ENCODE assay signal across 8 cellular contexts in the genomic region with DNA sequence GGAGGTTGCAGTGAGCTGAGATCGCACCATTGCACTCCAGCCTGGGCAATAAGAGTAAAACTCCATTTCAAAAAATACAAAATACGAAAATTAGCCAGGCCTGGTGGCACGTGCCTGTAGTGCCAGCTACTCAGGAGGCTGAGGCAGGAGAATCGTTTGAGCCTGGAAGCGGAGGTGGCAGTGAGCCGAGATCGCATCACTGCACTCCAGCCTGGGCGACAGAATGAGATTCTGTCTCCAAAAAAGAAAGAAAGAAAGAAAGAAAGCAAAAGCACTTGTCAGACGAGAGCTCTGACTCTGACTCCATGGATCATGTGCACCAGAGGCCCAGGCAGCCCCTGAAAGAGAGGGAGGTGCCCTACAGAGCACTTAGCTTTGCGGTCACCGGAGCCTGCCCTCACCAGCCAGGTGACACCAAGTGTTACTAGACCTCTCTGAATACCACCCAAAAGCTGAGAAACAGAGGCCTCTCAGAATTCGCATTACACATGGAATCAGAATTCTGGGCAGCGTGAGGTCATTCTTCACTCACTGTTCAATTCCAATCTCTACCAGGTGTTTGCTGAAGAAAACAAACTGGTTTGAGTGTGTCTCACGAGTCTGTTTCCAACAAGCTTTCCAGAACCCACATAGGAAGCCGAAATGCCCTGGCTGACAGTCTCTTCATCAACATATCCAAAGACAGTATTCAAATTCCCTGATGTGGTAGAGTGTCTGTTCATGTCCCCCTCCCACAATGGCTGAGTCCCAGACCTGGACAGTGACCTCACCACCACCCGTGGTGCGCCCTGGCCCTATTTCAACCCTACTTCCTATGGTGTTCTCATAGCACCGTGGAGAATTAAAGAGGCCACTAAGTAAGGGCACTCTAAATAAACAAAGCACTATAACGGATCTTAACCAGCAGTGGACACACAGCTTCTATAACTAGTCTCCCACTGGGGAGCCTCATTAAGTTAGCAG. TPM values are rescaled to one million over a fixed set of nuclear protein-coding genes. Genes with fewer than 3 reads are reported as not detected.
A peak's percentile ranks its signal among the peaks of the same experiment; 100 is the strongest.
DNase-seq lines count a peak whose midpoint lies in the region; ATAC-seq and TF ChIP-seq lines count a peak whose summit lies in the region.

No MANE protein-coding gene starts in this region.

- peaks cover 26% of the 10 kb centered on the region for H3K4me1 Mint-ChIP-seq in activated CD4-positive, alpha-beta T cell treated with anti-CD3 and anti-CD28 coated beads, Interleukin-2, amount 10 ng/mL, durations not matched to agents 24 days and 14 days
- H3K4me1 Mint-ChIP-seq in T-cell = peaks cover 26 to 40% (median 33%) of the 10 kb centered on the region in 3 donors

- no peak for TF ChIP-seq CTCF in fibroblast of pulmonary artery (IDR thresholded peaks at IDR 0.05; ENCODE audit: low read length, missing control alignments)

- CTCF ChIA-PET in T-cell (lab: Charles Lee) = interaction anchor here in 1 of 2 donors (0.6 kb wide), 1 partner anchor 43 kb away, joined by 3 read pairs; no protein-coding TSS in a partner anchor

- POLR2A ChIA-PET in T-cell (lab: Charles Lee) = no interaction called here

- H3K4me3 ChIP-seq in fibroblast of pulmonary artery (replicated peaks; ENCODE audit: low read depth, low read length) = peak overlapping the region; percentile 99

- peak overlapping the region; percentile 91 for H3K4me3 Mint-ChIP-seq in activated CD4-positive, alpha-beta T cell treated with anti-CD3 and anti-CD28 coated beads, Interleukin-2, amount 10 ng/mL, durations not matched to agents 24 days and 14 days
- H3K4me3 Mint-ChIP-seq in T-cell = peak overlapping the region; percentile 85 to 95 (median 94)

- DNase-seq in activated CD4-positive, alpha-beta T cell treated with anti-CD3 and anti-CD28 coated beads, Interleukin-2, amount 10 ng/mL, durations not matched to agents 24 days and 14 days = peak; percentile 64
- DNase-seq in activated CD4-positive, alpha-beta T cell treated with anti-CD3 and anti-CD28 coated beads for 48 hours = no peak
- DNase-seq in T-cell = no peak
- peak; percentile 11 for DNase-seq in fibroblast of pulmonary artery (ENCODE audit: low read depth)
- peak; percentile 26 for DNase-seq in pons (ENCODE audit: low spot score)
- DNase-seq in NCI-H1092 treated with DMSO at 0.1 percent for 48 hours (lab: John Stamatoyannopoulos, UW) = no peak
- no peak for DNase-seq in NCI-H774 (lab: John Stamatoyannopoulos, UW)

- H3K36me3 Mint-ChIP-seq in activated CD4-positive, alpha-beta T cell treated with anti-CD3 and anti-CD28 coated beads, Interleukin-2, amount 10 ng/mL, durations not matched to agents 24 days and 14 days (ENCODE audit: low read depth) = peaks cover 20% of the 10 kb centered on the region
- H3K36me3 Mint-ChIP-seq in T-cell = peaks cover 11% of the 10 kb centered on the region

- intact Hi-C loops in activated CD4-positive, alpha-beta T cell treated with anti-CD3 and anti-CD28 coated beads, Interleukin-2, amount 10 ng/mL, durations not matched to agents 24 days and 14 days (cut with micrococcal nuclease) = loop anchor here (2.0 to 5.0 kb wide), 3 partner anchors 45 to 233 kb away; partner anchors contain the start of gene COPS3

- peak overlapping the region; percentile 60 for H3K27ac Mint-ChIP-seq in activated CD4-positive, alpha-beta T cell treated with anti-CD3 and anti-CD28 coated beads, Interleukin-2, amount 10 ng/mL, durations not matched to agents 24 days and 14 days
- peak overlapping the region; percentile 98 for H3K27ac Mint-ChIP-seq in T-cell

- H3K9me3 Mint-ChIP-seq in activated CD4-positive, alpha-beta T cell treated with anti-CD3 and anti-CD28 coated beads, Interleukin-2, amount 10 ng/mL, durations not matched to agents 24 days and 14 days = no peaks in the 10 kb centered on the region
- no peaks in the 10 kb centered on the region for H3K9me3 Mint-ChIP-seq in T-cell

- ATAC-seq in T-cell (replicated peaks in 1 of 4) (no peak), HG02623 (IDR thresholded peaks at IDR 0.05; ENCODE audit: unreplicated experiment) (no peak)

- peaks cover 2% of the 10 kb centered on the region for H3K27me3 Mint-ChIP-seq in activated CD4-positive, alpha-beta T cell treated with anti-CD3 and anti-CD28 coated beads, Interleukin-2, amount 10 ng/mL, durations not matched to agents 24 days and 14 days
- H3K27me3 Mint-ChIP-seq in T-cell = no peaks in the 10 kb centered on the region

RNA-seq across cellular contexts. Expression of gene FLCN, which starts 1.5 kb away (rescaled TPM):
- total RNA-seq in activated CD4-positive, alpha-beta T cell treated with anti-CD3 and anti-CD28 coated beads, Interleukin-2, amount 10 ng/mL, durations not matched to agents 24 days and 14 days = 34.1 and 34.7 TPM in 2 replicates
- total RNA-seq in T-cell = 10 to 100 TPM; 37.2 to 84.9 (median 70.8) TPM

RNA-seq across cellular contexts. Expression of gene PLD6, which starts 29.4 kb away (rescaled TPM):
- 17.2 and 17.3 TPM in 2 replicates for total RNA-seq in activated CD4-positive, alpha-beta T cell treated with anti-CD3 and anti-CD28 coated beads, Interleukin-2, amount 10 ng/mL, durations not matched to agents 24 days and 14 days
- 10 to 100 TPM in 4 of 5 donors, 1 to 10 TPM in 1; 7.3 to 18.3 (median 11.1) TPM for total RNA-seq in T-cell

RNA-seq across cellular contexts. Expression of gene COPS3, which starts 45.6 kb away (rescaled TPM):
- total RNA-seq in activated CD4-positive, alpha-beta T cell treated with anti-CD3 and anti-CD28 coated beads, Interleukin-2, amount 10 ng/mL, durations not matched to agents 24 days and 14 days = 125 and 133 TPM in 2 replicates
- 10 to 100 TPM; 50.7 to 77.2 (median 55.6) TPM for total RNA-seq in T-cell

Comparison
In these comparisons a context has a peak if more than half of its experiments do, and no peak if none do; other contexts are left out.
1. DNase-seq: peak in activated CD4-positive, alpha-beta T cell treated with anti-CD3 and anti-CD28 coated beads, Interleukin-2, amount 10 ng/mL, durations not matched to agents 24 days and 14 days (single experiment), fibroblast of pulmonary artery (single experiment) and pons (single experiment); none in activated CD4-positive, alpha-beta T cell treated with anti-CD3 and anti-CD28 coated beads for 48 hours (single experiment), T-cell (0 of 34), NCI-H1092 treated with DMSO at 0.1 percent for 48 hours (single experiment) and NCI-H774 (single experiment).